18 cellular contexts compared by ENCODE assay signal in genomic region chr17:67415291-67415690, GRCh38.
"Had no signal": no experiment of that assay in that cellular context is flagged by ENCODE, and none has a peak within 500 bp of the region (broad histone marks: within the 10 kb centered on the region; RNA-seq: fewer than 3 reads in every experiment).

No MANE protein-coding gene starts in this region.

- H3K4me2 ChIP-seq: smooth muscle cell had no signal

- H3K27ac Mint-ChIP-seq: activated CD4-positive, alpha-beta memory T cell treated with anti-CD3 and anti-CD28 coated beads, Interleukin-2, amount 10 ng/mL, durations not matched to agents 7 days and 5 days; activated naive CD8-positive, alpha-beta T cell treated with anti-CD3 and anti-CD28 coated beads, Interleukin-2, amount 10 ng/mL, durations not matched to agents 7 days and 5 days; effector memory CD8-positive, alpha-beta T cell; T-helper 2 cell treated with Interferon-gamma antibody and Interleukin-4, amounts not matched to agents 5 μg/mL and 100 μg/mL, for 36 hours; type B pancreatic cell; WTC11 had no signal

- DNase-seq: activated CD4-positive, alpha-beta memory T cell treated with anti-CD3 and anti-CD28 coated beads, Interleukin-2, amount 10 ng/mL, durations not matched to agents 7 days and 5 days; activated CD4-positive, alpha-beta T cell treated with anti-CD3 and anti-CD28 coated beads for 4 hours; activated CD8-positive, alpha-beta memory T cell treated with anti-CD3 and anti-CD28 coated beads, Interleukin-2, amount 50 U/mL, for 48 hours; activated naive CD8-positive, alpha-beta T cell treated with anti-CD3 and anti-CD28 coated beads, Interleukin-2, amount 10 ng/mL, durations not matched to agents 7 days and 5 days; amygdala; effector memory CD8-positive, alpha-beta T cell; esophagus squamous epithelium; left cardiac atrium; lower lobe of right lung; stimulated activated CD4-positive, alpha-beta T cell treated with anti-CD3 and anti-CD28 coated beads, Interleukin-4, amount 100 ng/mL, for 1 hour; stomach; SW 1271 had no signal

- H3K4me3 ChIP-seq: esophagus squamous epithelium, lower lobe of right lung, ovary, smooth muscle cell, stomach had no signal

- ATAC-seq: effector memory CD8-positive, alpha-beta T cell; left cardiac atrium; lower lobe of right lung; sciatic nerve; WTC11 had no signal

- H3K9me3 Mint-ChIP-seq: effector memory CD8-positive, alpha-beta T cell had no signal

- H3K36me3 ChIP-seq: esophagus squamous epithelium, lower lobe of right lung, ovary, stomach had no signal

- H3K36me3 Mint-ChIP-seq: type B pancreatic cell had no signal

- H3K27me3 ChIP-seq: esophagus squamous epithelium, ovary, stomach had no signal

- H3K27ac ChIP-seq: esophagus squamous epithelium, lower lobe of right lung, stomach had no signal

- H3K9me3 ChIP-seq: esophagus squamous epithelium, lower lobe of right lung, ovary, stomach had no signal

- H3K27me3 Mint-ChIP-seq: activated CD4-positive, alpha-beta memory T cell treated with anti-CD3 and anti-CD28 coated beads, Interleukin-2, amount 10 ng/mL, durations not matched to agents 7 days and 5 days; activated naive CD8-positive, alpha-beta T cell treated with anti-CD3 and anti-CD28 coated beads, Interleukin-2, amount 10 ng/mL, durations not matched to agents 7 days and 5 days; effector memory CD8-positive, alpha-beta T cell; type B pancreatic cell had no signal

- H3K4me3 Mint-ChIP-seq: activated CD4-positive, alpha-beta memory T cell treated with anti-CD3 and anti-CD28 coated beads, Interleukin-2, amount 10 ng/mL, durations not matched to agents 7 days and 5 days; activated naive CD8-positive, alpha-beta T cell treated with anti-CD3 and anti-CD28 coated beads, Interleukin-2, amount 10 ng/mL, durations not matched to agents 7 days and 5 days; effector memory CD8-positive, alpha-beta T cell; T-helper 2 cell treated with Interferon-gamma antibody and Interleukin-4, amounts not matched to agents 5 μg/mL and 100 μg/mL, for 36 hours; type B pancreatic cell; WTC11 had no signal
